ENCODE assay signal across 8 cellular contexts in genomic region chr3:50088725-50089602, GRCh38. TPM values are rescaled to one million over a fixed set of nuclear protein-coding genes. Genes with fewer than 3 reads are reported as not detected.
A peak's percentile ranks its signal among the peaks of the same experiment; 100 is the strongest.
DNase-seq lines count a peak whose midpoint lies in the region; ATAC-seq and TF ChIP-seq lines count a peak whose summit lies in the region.

RBM5 (plus strand) TSS chr3:50088919; CDS start chr3:50090435, 1,516 bp downstream.

- in situ Hi-C loops in Panc1 (cut with HindIII; ENCODE audit: low pct_unique_long_range_greater_than_20kb, low sequenced_read_pairs), result no loop called here

- intact Hi-C loops in Panc1 (cut with micrococcal nuclease; ENCODE audit: unreplicated experiment), result no loop called here

- H3K4me1 Mint-ChIP-seq in activated T-cell treated with anti-CD3 and anti-CD28 coated beads, Interleukin-2, amount 50 U/mL, for 4 hours (ENCODE audit: low read depth), result peaks cover 30% of the 10 kb centered on the region

- peak within 1 kb of the TSS; percentile 100 for H3K4me3 ChIP-seq in Jurkat, Clone E6-1 (ENCODE audit: low read length)
- peak within 1 kb of the TSS; percentile 77 to 92 for H3K4me3 ChIP-seq in Panc1 (ENCODE audit: low read depth in 2 of 2, low read length in 2 of 2)
- H3K4me3 ChIP-seq in esophagus (ENCODE audit: low read depth in 1 of 2, low read length in 2 of 2), result peak within 1 kb of the TSS; percentile 98 to 99
- peak within 1 kb of the TSS; percentile 93 for H3K4me3 ChIP-seq in mucosa of stomach (ENCODE audit: low read length)

- H3K27me3 ChIP-seq in Panc1 (ENCODE audit: control insufficient read depth, insufficient read depth, low read length) (no peaks in the 10 kb centered on the region), esophagus (ENCODE audit: control insufficient read depth in 1 of 2, insufficient read depth in 2 of 2, low read length in 2 of 2) (no peaks in the 10 kb centered on the region), mucosa of stomach (ENCODE audit: control insufficient read depth, insufficient read depth, low read length) (no peaks in the 10 kb centered on the region)

- H3K9me3 ChIP-seq in Panc1 (ENCODE audit: control insufficient read depth, insufficient read depth, low read depth, low read length) (no peaks in the 10 kb centered on the region), esophagus (ENCODE audit: control insufficient read depth in 2 of 2, insufficient read depth in 1 of 2, low read depth in 1 of 2, low read length in 1 of 2) (no peaks in the 10 kb centered on the region), mucosa of stomach (ENCODE audit: control insufficient read depth, low read length) (no peaks in the 10 kb centered on the region)

- peaks cover 24% of the 10 kb centered on the region for H3K36me3 Mint-ChIP-seq in activated T-cell treated with anti-CD3 and anti-CD28 coated beads, Interleukin-2, amount 50 U/mL, for 4 hours (ENCODE audit: insufficient read depth)

- WGBS in esophagus, 2 donors, result 0% methylated on average over 61 of the region's 61 CpGs

- CTCF ChIA-PET in Panc1 (lab: Charles Lee), result no interaction called here

- no peaks in the 10 kb centered on the region for H3K9me3 Mint-ChIP-seq in activated T-cell treated with anti-CD3 and anti-CD28 coated beads, Interleukin-2, amount 50 U/mL, for 4 hours

- POLR2A ChIA-PET in Panc1 (lab: Charles Lee), result no interaction called here

- peak; percentile 89 for DNase-seq in DMS114 treated with DMSO at 0.1 percent for 48 hours (lab: John Stamatoyannopoulos, UW; ENCODE audit: unreplicated experiment)
- peak; percentile 91 for DNase-seq in Jurkat, Clone E6-1 (ENCODE audit: low read depth, low spot score)
- DNase-seq in Panc1 (ENCODE audit: low read depth, low spot score), result peak; percentile 51
- DNase-seq in activated T-cell treated with anti-CD3 and anti-CD28 coated beads, Interleukin-2, amount 50 U/mL, for 4 hours, result peak; percentile 84
- DNase-seq in stimulated activated CD8-positive, alpha-beta memory T cell treated with anti-CD3 and anti-CD28 coated beads, Interleukin-7, amount 100 ng/mL, for 1 hour (ENCODE audit: low read depth in 2 of 2), result peak; percentile 79 to 86

- TF ChIP-seq CTCF in Panc1 (IDR thresholded peaks at IDR 0.05), result no peak

- H3K9ac ChIP-seq in mucosa of stomach (ENCODE audit: low read length), result peak within 1 kb of the TSS; percentile 99

- no TSS peak for BruUV-seq in Panc1 (replicated peaks; lab: Mats Ljungman, UMichigan)

- H3K27me3 Mint-ChIP-seq in activated T-cell treated with anti-CD3 and anti-CD28 coated beads, Interleukin-2, amount 50 U/mL, for 4 hours (ENCODE audit: low read depth), result no peaks in the 10 kb centered on the region

- H3K4me3 Mint-ChIP-seq in activated T-cell treated with anti-CD3 and anti-CD28 coated beads, Interleukin-2, amount 50 U/mL, for 4 hours, result peak within 1 kb of the TSS; percentile 98

- H3K4me1 ChIP-seq in Panc1 (ENCODE audit: control insufficient read depth, insufficient read depth, low read length), result peaks cover 9% of the 10 kb centered on the region
- H3K4me1 ChIP-seq in esophagus (ENCODE audit: control insufficient read depth in 2 of 2, insufficient read depth in 2 of 2, low read length in 1 of 2), result peaks cover 0 to 2% of the 10 kb centered on the region in 2 donors
- peaks cover 15% of the 10 kb centered on the region for H3K4me1 ChIP-seq in mucosa of stomach (ENCODE audit: control insufficient read depth, insufficient read depth, low read length)

- H3K27ac ChIP-seq in Panc1 (ENCODE audit: low read length) (peak within 1 kb of the TSS; percentile 98), esophagus (ENCODE audit: low read depth in 2 of 2, low read length in 1 of 2) (peak within 1 kb of the TSS; percentile 92 to 97)

- H3K36me3 ChIP-seq in Panc1 (ENCODE audit: control insufficient read depth, insufficient read depth, low read length) (peaks cover 22% of the 10 kb centered on the region), esophagus (ENCODE audit: control insufficient read depth in 2 of 2, insufficient read depth in 2 of 2, low read length in 1 of 2) (peaks cover 9 to 13% of the 10 kb centered on the region in 2 donors), mucosa of stomach (ENCODE audit: control insufficient read depth, insufficient read depth, low read length) (no peaks in the 10 kb centered on the region)

- ATAC-seq in GM21576 (IDR thresholded peaks at IDR 0.05; ENCODE audit: unreplicated experiment) (peak; percentile 98), Panc1 (peak; percentile 100)
- peak; percentile 99 to 100 for ATAC-seq in activated T-cell treated with anti-CD3 and anti-CD28 coated beads, Interleukin-2, amount 50 U/mL, for 4 hours

RNA-seq across cellular contexts. Expression of gene RBM5, which starts in this region (rescaled TPM):
- polyA plus RNA-seq in Jurkat, Clone E6-1 (2012; ENCODE audit: insufficient read depth, insufficient read length), result 114 TPM
- total RNA-seq in Panc1 (2021; ENCODE audit: unreplicated experiment), result 86.6 TPM
- 87.8 TPM for polyA plus RNA-seq in Panc1 (2012; ENCODE audit: insufficient read length)
- total RNA-seq in activated T-cell treated with anti-CD3 and anti-CD28 coated beads, Interleukin-2, amount 50 U/mL, for 4 hours, result 100 to 1,000 TPM in 2 of 3 donors, 10 to 100 TPM in 1; 96.6 to 122 (median 112) TPM
- 10 to 100 TPM; 62.0 to 97.4 TPM for polyA plus RNA-seq in esophagus

Comparison
In these comparisons a context has a peak if more than half of its experiments do, and no peak if none do; other contexts are left out.
1. Peak in every context shown above with its lines: DNase-seq, ATAC-seq, H3K4me3 ChIP-seq and H3K27ac ChIP-seq.